In genomic region chr7:98280791-98281756, GRCh38 we compare ENCODE assay signal across 8 cellular contexts. TPM values are rescaled to one million over a fixed set of nuclear protein-coding genes. Genes with fewer than 3 reads are reported as not detected.
DNase-seq lines count a peak whose midpoint lies in the region; ATAC-seq and TF ChIP-seq lines count a peak whose summit lies in the region.

BRI3 (plus strand) TSS chr7:98281686; CDS start chr7:98281796, 110 bp downstream.

- intact Hi-C loops in mammary epithelial cell (cut with micrococcal nuclease), result loop anchor here (1.0 to 10.0 kb wide), 2 partner anchors 29 to 176 kb away; partner anchors contain the start of genes LMTK2 and TECPR1

- H3K27me3 Mint-ChIP-seq in immature natural killer cell (ENCODE audit: low read depth in 3 of 3), result peaks cover 2 to 8% (median 5%) of the 10 kb centered on the region in 3 donors

- H3K9me3 ChIP-seq in WERI-Rb-1 (ENCODE audit: severe bottlenecking), result no peaks in the 10 kb centered on the region
- H3K9me3 ChIP-seq in mammary epithelial cell (replicated peaks; ENCODE audit: insufficient read depth, low read length), result no peaks in the 10 kb centered on the region

- peak within 1 kb of the TSS; percentile 97 for H3K4me2 ChIP-seq in mammary epithelial cell (ENCODE audit: insufficient read depth, low read depth, low read length)

- H3K4me1 ChIP-seq in mammary epithelial cell (ENCODE audit: insufficient read depth, low read length), result peaks cover 45% of the 10 kb centered on the region

- in situ Hi-C loops in mammary epithelial cell (cut with MboI; ENCODE audit: low sequenced_read_pairs in 2 of 2), result loop anchor here (25.0 kb wide), 1 partner anchor 556 kb away; no protein-coding TSS in a partner anchor

- H3K27me3 ChIP-seq in WERI-Rb-1 (ENCODE audit: insufficient read depth, low read depth, severe bottlenecking) (no peaks in the 10 kb centered on the region), mammary epithelial cell (ENCODE audit: insufficient read depth, low read length) (no peaks in the 10 kb centered on the region)

- H3K27ac ChIP-seq in 22Rv1 (peak within 1 kb of the TSS; percentile 81), WERI-Rb-1 (peak within 1 kb of the TSS; percentile 89), mammary epithelial cell (ENCODE audit: insufficient read depth, low read depth, low read length) (peak within 1 kb of the TSS; percentile 67)

- H2AFZ ChIP-seq in mammary epithelial cell (ENCODE audit: low read depth, low read length), result peak within 1 kb of the TSS; percentile 97

- H3K27ac Mint-ChIP-seq in immature natural killer cell, result peak within 1 kb of the TSS; percentile 60 to 89 (median 85)

- CTCF ChIA-PET in mammary epithelial cell (lab: Charles Lee; ENCODE audit: low non-redundant PET), result no interaction called here

- BruUV-seq in mammary epithelial cell (replicated peaks; lab: Mats Ljungman, UMichigan), result TSS peak; percentile 28

- H3K4me1 Mint-ChIP-seq in immature natural killer cell, result peaks cover 31 to 33% of the 10 kb centered on the region in 2 donors

- H3K79me2 ChIP-seq in mammary epithelial cell (ENCODE audit: insufficient read depth, low read length), result peaks cover 45% of the 10 kb centered on the region

- peak within 1 kb of the TSS; percentile 76 for H3K9ac ChIP-seq in mammary epithelial cell (ENCODE audit: insufficient read depth, low read length)

- H4K20me1 ChIP-seq in mammary epithelial cell (ENCODE audit: insufficient read depth, low read length), result no peaks in the 10 kb centered on the region

- peak; percentile 89 for DNase-seq in NCI-H2171 treated with DMSO at 0.1 percent for 48 hours (lab: John Stamatoyannopoulos, UW)
- peak; percentile 85 for DNase-seq in WERI-Rb-1
- DNase-seq in mammary epithelial cell, result peak; percentile 78
- peak; percentile 81 to 85 (median 85) for DNase-seq in immature natural killer cell
- peak; percentile 60 for DNase-seq in smooth muscle cell of the brain vasculature (ENCODE audit: low read depth, low spot score)

- H3K4me3 Mint-ChIP-seq in immature natural killer cell, result peak within 1 kb of the TSS; percentile 86 to 90 (median 88)

- H3K36me3 ChIP-seq in WERI-Rb-1, result peaks cover 32% of the 10 kb centered on the region
- H3K36me3 ChIP-seq in mammary epithelial cell (ENCODE audit: insufficient read depth, low read length), result no peaks in the 10 kb centered on the region

- TF ChIP-seq CTCF in 22Rv1 (IDR thresholded peaks at IDR 0.05) (no peak; the same call in 1 of the 2 replicates), WERI-Rb-1 (IDR thresholded peaks at IDR 0.05; ENCODE audit: low read depth, low read length) (0 out of 2 replicates have a peak, but pooled peaks have one; percentile 1), mammary epithelial cell (conservative IDR thresholded peaks at IDR 0.05 in 1 of 2, IDR thresholded peaks at IDR 0.05 in 1 of 2; ENCODE audit: extremely low read depth in 1 of 2, insufficient read depth in 1 of 2, low read depth in 1 of 2, low read length in 2 of 2) (no peak)

- H3K36me3 Mint-ChIP-seq in immature natural killer cell, result no peaks in the 10 kb centered on the region

- peak; percentile 42 for ATAC-seq in GM18519 (IDR thresholded peaks at IDR 0.05; ENCODE audit: low FRiP score, unreplicated experiment)
- peak; percentile 79 for ATAC-seq in HG03045 (IDR thresholded peaks at IDR 0.05; ENCODE audit: unreplicated experiment)

- under 1% methylated on average over 23 of the region's 92 CpGs for WGBS in mammary epithelial cell (ENCODE audit: low coverage, missing lambda C conversion rate)

- peak within 1 kb of the TSS; percentile 81 for H3K4me3 ChIP-seq in WERI-Rb-1 (ENCODE audit: low read depth, low read length)
- H3K4me3 ChIP-seq in mammary epithelial cell (replicated peaks in 1 of 3; ENCODE audit: insufficient read depth in 1 of 3, low read depth in 2 of 3, low read length in 3 of 3), result peak within 1 kb of the TSS; percentile 68 to 81 (median 77)

- H3K9me3 Mint-ChIP-seq in immature natural killer cell, result no peaks in the 10 kb centered on the region

- dilution Hi-C loops in mammary epithelial cell (cut with HindIII; ENCODE audit: low sequenced_read_pairs), result no loop called here

RNA-seq across cellular contexts. Expression of gene BRI3, which starts in this region (rescaled TPM):
- total RNA-seq in mammary epithelial cell, result 100 to 1,000 TPM in 1 of 2 donors, 10 to 100 TPM in 1; 24.5 to 158 TPM
- polyA plus RNA-seq in mammary epithelial cell (43.1 TPM), immature natural killer cell (10 to 100 TPM; 15.8 to 18.3 (median 17.2) TPM)
- polyA minus RNA-seq in mammary epithelial cell, result 113 TPM

Comparison
In these comparisons a context has a peak if more than half of its experiments do, and no peak if none do; other contexts are left out.
1. Peak in every context shown above with its lines: DNase-seq, ATAC-seq, H3K4me3 ChIP-seq and H3K27ac ChIP-seq.